Comparison of ENCODE assay signal across 1 cellular context in the genomic region with DNA sequence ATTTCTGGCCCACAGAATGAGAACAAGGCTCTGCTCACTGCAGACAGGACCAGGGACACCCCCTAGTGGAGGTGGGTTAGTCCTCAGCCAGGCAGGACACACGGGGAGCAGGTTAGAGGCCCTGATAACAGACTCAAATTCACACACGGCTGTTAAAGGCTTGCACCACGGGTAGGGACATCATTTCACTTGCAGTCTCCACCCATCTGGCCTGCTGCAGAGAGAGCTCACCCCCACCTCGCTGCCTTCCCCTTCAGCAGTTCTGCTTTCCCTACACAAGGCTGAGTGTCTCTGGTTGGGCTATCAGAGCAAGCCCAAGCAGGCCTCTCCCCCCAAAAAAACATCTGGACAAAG.
A peak's percentile ranks its signal among the peaks of the same experiment; 100 is the strongest.
TF ChIP-seq lines count a peak whose summit lies in the region.

No MANE protein-coding gene starts in this region.

TF ChIP-seq in HepG2, 621 proteins besides CTCF, POLR2A, EP300 and RAD21:
- TF ChIP-seq STAG1 (CRISPR knock-in tag; IDR thresholded peaks at IDR 0.05) (peak; percentile 56), RFXAP (CRISPR knock-in tag; IDR thresholded peaks at IDR 0.05; ENCODE audit: borderline replicate concordance) (no peak)
